ENCODE assay signal across 16 cellular contexts in genomic region chr3:196947136-196947859, GRCh38. TPM values are rescaled to one million over a fixed set of nuclear protein-coding genes. Genes with fewer than 3 reads are reported as not detected.
A peak's percentile ranks its signal among the peaks of the same experiment; 100 is the strongest.
DNase-seq lines count a peak whose midpoint lies in the region; ATAC-seq and TF ChIP-seq lines count a peak whose summit lies in the region.
"Had no signal": no experiment of that assay in that cellular context is flagged by ENCODE, and none has a peak within 500 bp of the region (broad histone marks: within the 10 kb centered on the region; RNA-seq: fewer than 3 reads in every experiment).

No MANE protein-coding gene starts in this region.

- TF ChIP-seq CTCF in NB4 (IDR thresholded peaks at IDR 0.05; ENCODE audit: low read depth, low read length) (peak; percentile 21), chondrocyte (IDR thresholded peaks at IDR 0.05) (peak; percentile 19), CD14-positive monocyte (IDR thresholded peaks at IDR 0.05) (no peak)

- no peaks in the 10 kb centered on the region for H3K27me3 Mint-ChIP-seq in chondrocyte (ENCODE audit: low read depth)
- no peaks in the 10 kb centered on the region for H3K27me3 Mint-ChIP-seq in activated CD4-positive, alpha-beta T cell treated with anti-CD3 and anti-CD28 coated beads for 36 hours
- no peaks in the 10 kb centered on the region for H3K27me3 Mint-ChIP-seq in activated naive CD4-positive, alpha-beta T cell treated with anti-CD3 and anti-CD28 coated beads for 36 hours (ENCODE audit: low read depth)
- H3K27me3 Mint-ChIP-seq in CD14-positive monocyte (ENCODE audit: low read depth in 3 of 3) = peaks cover 0 to 2% (median 0%) of the 10 kb centered on the region in 3 donors
- H3K27me3 Mint-ChIP-seq: activated naive CD4-positive, alpha-beta T cell treated with anti-CD3 and anti-CD28 coated beads, Interleukin-2, amount 50 U/mL, for 24 hours had no signal

- H3K36me3 Mint-ChIP-seq in chondrocyte (ENCODE audit: low read depth) (peaks cover 4% of the 10 kb centered on the region), CD14-positive monocyte (peaks cover 0 to 12% of the 10 kb centered on the region in 2 donors)
- H3K36me3 Mint-ChIP-seq in activated CD4-positive, alpha-beta T cell treated with anti-CD3 and anti-CD28 coated beads for 36 hours (ENCODE audit: low read depth) = peaks cover 16% of the 10 kb centered on the region
- peaks cover 12% of the 10 kb centered on the region for H3K36me3 Mint-ChIP-seq in activated naive CD4-positive, alpha-beta T cell treated with anti-CD3 and anti-CD28 coated beads for 36 hours (ENCODE audit: low read depth)
- H3K36me3 Mint-ChIP-seq: immature natural killer cell had no signal

- peaks cover 20% of the 10 kb centered on the region for H3K4me1 Mint-ChIP-seq in chondrocyte (ENCODE audit: low read depth)
- H3K4me1 Mint-ChIP-seq in activated CD4-positive, alpha-beta T cell treated with anti-CD3 and anti-CD28 coated beads for 36 hours = peaks cover 19% of the 10 kb centered on the region
- peaks cover 19% of the 10 kb centered on the region for H3K4me1 Mint-ChIP-seq in activated naive CD4-positive, alpha-beta T cell treated with anti-CD3 and anti-CD28 coated beads for 36 hours (ENCODE audit: low read depth)
- H3K4me1 Mint-ChIP-seq in CD14-positive monocyte = peaks cover 11% of the 10 kb centered on the region

- H3K4me3 ChIP-seq in NB4 (ENCODE audit: low read depth, low read length) = no peak overlapping the region
- H3K4me3 ChIP-seq: SK-N-MC, stomach had no signal

- ATAC-seq in activated CD4-positive, alpha-beta T cell treated with anti-CD3 and anti-CD28 coated beads for 36 hours = no peak

- no peaks in the 10 kb centered on the region for H3K9me3 Mint-ChIP-seq in chondrocyte (ENCODE audit: low read depth)
- H3K9me3 Mint-ChIP-seq in activated CD4-positive, alpha-beta T cell treated with anti-CD3 and anti-CD28 coated beads for 36 hours (ENCODE audit: low read depth) = no peaks in the 10 kb centered on the region
- no peaks in the 10 kb centered on the region for H3K9me3 Mint-ChIP-seq in activated naive CD4-positive, alpha-beta T cell treated with anti-CD3 and anti-CD28 coated beads for 36 hours
- peaks cover 0 to 2% (median 0%) of the 10 kb centered on the region in 7 donors for H3K9me3 Mint-ChIP-seq in CD14-positive monocyte
- H3K9me3 Mint-ChIP-seq: activated naive CD4-positive, alpha-beta T cell treated with anti-CD3 and anti-CD28 coated beads, Interleukin-2, amount 50 U/mL, for 24 hours; immature natural killer cell had no signal

- H3K4me3 Mint-ChIP-seq in chondrocyte (ENCODE audit: unreplicated experiment) (no peak overlapping the region), CD14-positive monocyte (no peak overlapping the region)
- H3K4me3 Mint-ChIP-seq in activated CD4-positive, alpha-beta T cell treated with anti-CD3 and anti-CD28 coated beads for 36 hours = no peak overlapping the region
- no peak overlapping the region for H3K4me3 Mint-ChIP-seq in activated naive CD4-positive, alpha-beta T cell treated with anti-CD3 and anti-CD28 coated beads for 36 hours
- H3K4me3 Mint-ChIP-seq: activated naive CD4-positive, alpha-beta T cell treated with anti-CD3 and anti-CD28 coated beads, Interleukin-2, amount 50 U/mL, for 24 hours; immature natural killer cell had no signal

- POLR2A ChIA-PET in activated CD4-positive, alpha-beta T cell treated with anti-CD3 and anti-CD28 coated beads for 36 hours (lab: Charles Lee) = no interaction called here

- CTCF ChIA-PET in activated CD4-positive, alpha-beta T cell treated with anti-CD3 and anti-CD28 coated beads for 36 hours (lab: Charles Lee) = interaction anchor here (0.8 kb wide), 1 partner anchor 8 kb away, joined by 3 read pairs; no protein-coding TSS in a partner anchor
- CTCF ChIA-PET in activated naive CD4-positive, alpha-beta T cell treated with anti-CD3 and anti-CD28 coated beads for 36 hours (lab: Charles Lee) = no interaction called here

- no peak overlapping the region for H3K27ac Mint-ChIP-seq in chondrocyte (ENCODE audit: unreplicated experiment)
- H3K27ac Mint-ChIP-seq in activated CD4-positive, alpha-beta T cell treated with anti-CD3 and anti-CD28 coated beads for 36 hours = no peak overlapping the region
- no peak overlapping the region for H3K27ac Mint-ChIP-seq in activated naive CD4-positive, alpha-beta T cell treated with anti-CD3 and anti-CD28 coated beads for 36 hours
- H3K27ac Mint-ChIP-seq in CD14-positive monocyte = peak overlapping the region in 3 of 7 donors; percentile 20 to 50 (median 40)
- H3K27ac Mint-ChIP-seq: activated naive CD4-positive, alpha-beta T cell treated with anti-CD3 and anti-CD28 coated beads, Interleukin-2, amount 50 U/mL, for 24 hours; immature natural killer cell had no signal

- in situ Hi-C loops in ACHN (cut with HindIII; ENCODE audit: low pct_ligation_motif_present, low pct_unique_long_range_greater_than_20kb, low sequenced_read_pairs) = no loop called here

- TF ChIP-seq POLR2A in NB4 (IDR thresholded peaks at IDR 0.05; ENCODE audit: extremely low read depth, insufficient read length) = no peak

- intact Hi-C loops in activated CD4-positive, alpha-beta T cell treated with anti-CD3 and anti-CD28 coated beads for 36 hours (cut with DNase I, micrococcal nuclease) = loop anchor here in 1 of 2 experiments (10.0 kb wide), 1 partner anchor 342 kb away; no protein-coding TSS in a partner anchor
- intact Hi-C loops in activated naive CD4-positive, alpha-beta T cell treated with anti-CD3 and anti-CD28 coated beads for 36 hours (cut with micrococcal nuclease) = no loop called here
- intact Hi-C loops in CD14-positive monocyte (cut with micrococcal nuclease) = no loop called here

- DNase-seq in 8988T = peak; percentile 70
- peak; percentile 18 for DNase-seq in GM03348 (ENCODE audit: low spot score)
- peak; percentile 32 for DNase-seq in NB4 (ENCODE audit: low read depth)
- DNase-seq in chondrocyte (ENCODE audit: low spot score) = no peak
- no peak for DNase-seq in activated CD4-positive, alpha-beta T cell treated with anti-CD3 and anti-CD28 coated beads for 36 hours
- no peak for DNase-seq in ACHN
- DNase-seq in activated naive CD4-positive, alpha-beta T cell treated with anti-CD3 and anti-CD28 coated beads for 36 hours = no peak
- no peak for DNase-seq in CD14-positive monocyte (ENCODE audit: low spot score)
- DNase-seq: AML-193, DMS79 treated with DMSO at 0.1 percent for 48 hours, immature natural killer cell, NCI-H2171 treated with DMSO at 0.1 percent for 48 hours, small intestine, stomach had no signal

RNA-seq across cellular contexts. Expression of gene NCBP2, which starts 5.0 kb away (rescaled TPM):
- 59.5 to 67.2 TPM (median 61.5 TPM) in 3 replicates for total RNA-seq in chondrocyte
- 100 to 1,000 TPM in 1 of 2 experiments, 10 to 100 TPM in 1; 94.8 to 107 TPM for total RNA-seq in activated CD4-positive, alpha-beta T cell treated with anti-CD3 and anti-CD28 coated beads for 36 hours
- total RNA-seq in activated naive CD4-positive, alpha-beta T cell treated with anti-CD3 and anti-CD28 coated beads for 36 hours = 10 to 100 TPM; 91.7 to 98.3 TPM
- polyA plus RNA-seq in CD14-positive monocyte = 10 to 100 TPM; 33.4 to 42.9 TPM

RNA-seq across cellular contexts. Expression of gene PIGZ, which starts 21.3 kb away (rescaled TPM):
- 8.8 to 10.1 TPM (median 9.9 TPM) in 3 replicates for total RNA-seq in chondrocyte
- under 1 TPM; 0.44 to 0.71 TPM for total RNA-seq in activated CD4-positive, alpha-beta T cell treated with anti-CD3 and anti-CD28 coated beads for 36 hours
- under 1 TPM; 0.12 to 0.26 TPM for total RNA-seq in activated naive CD4-positive, alpha-beta T cell treated with anti-CD3 and anti-CD28 coated beads for 36 hours
- 1 to 10 TPM; 1.6 to 1.9 TPM for polyA plus RNA-seq in CD14-positive monocyte

Comparison
In these comparisons a context has a peak if more than half of its experiments do, and no peak if none do; other contexts are left out.
1. DNase-seq: peak in 8988T (single experiment), GM03348 (single experiment) and NB4 (single experiment); none in chondrocyte (single experiment), activated CD4-positive, alpha-beta T cell treated with anti-CD3 and anti-CD28 coated beads for 36 hours (single experiment), ACHN (single experiment), activated naive CD4-positive, alpha-beta T cell treated with anti-CD3 and anti-CD28 coated beads for 36 hours (single experiment) and CD14-positive monocyte (single experiment).